ENCODE assay signal across 9 cellular contexts in genomic region chr19:18478545-18479311, GRCh38. TPM values are rescaled to one million over a fixed set of nuclear protein-coding genes. Genes with fewer than 3 reads are reported as not detected.
DNase-seq lines count a peak whose midpoint lies in the region; ATAC-seq and TF ChIP-seq lines count a peak whose summit lies in the region.
"Had no signal": no experiment of that assay in that cellular context is flagged by ENCODE, and none has a peak within 500 bp of the region (broad histone marks: within the 10 kb centered on the region; RNA-seq: fewer than 3 reads in every experiment).

No MANE protein-coding gene starts in this region.

- peak overlapping the region; percentile 60 to 63 for H3K27ac ChIP-seq in SK-N-SH (ENCODE audit: low read depth in 2 of 2, low read length in 1 of 2)
- H3K27ac ChIP-seq: 22Rv1 had no signal

- H3K79me2 ChIP-seq in SK-N-SH (ENCODE audit: insufficient read depth) = peaks cover 96% of the 10 kb centered on the region

- H3F3A ChIP-seq in SK-N-SH (replicated peaks; ENCODE audit: insufficient read depth) = peaks cover 4% of the 10 kb centered on the region

- H3K9me3 ChIP-seq in SK-N-SH (no peaks in the 10 kb centered on the region), iPS-15b (ENCODE audit: control insufficient read depth, insufficient read depth, low read length) (no peaks in the 10 kb centered on the region)

- DNase-seq in DMS 273 (lab: John Stamatoyannopoulos, UW; ENCODE audit: unreplicated experiment) (peak; percentile 65), DMS 273 treated with DMSO at 0.1 percent for 48 hours (lab: John Stamatoyannopoulos, UW) (no peak), SK-N-SH (peak; percentile 70), amniotic epithelial cell (ENCODE audit: low read depth) (peak; percentile 91), iPS-NIHi11 (ENCODE audit: low spot score) (no peak)
- DNase-seq in stimulated activated CD4-positive, alpha-beta T cell treated with anti-CD3 and anti-CD28 coated beads, Interleukin-1b, Interleukin-23, amount 100 ng/mL, for 4 hours (ENCODE audit: low read depth in 2 of 2) = peak; percentile 19 to 37

- no peaks in the 10 kb centered on the region for H3K9me2 ChIP-seq in SK-N-SH

- peak overlapping the region; percentile 5; the same call in 1 of the 2 replicates for H2AFZ ChIP-seq in SK-N-SH (ENCODE audit: low read depth)

- H3K9ac ChIP-seq in SK-N-SH (peak overlapping the region; percentile 40; the same call in 1 of the 2 replicates), iPS-15b (ENCODE audit: low read depth, low read length) (peak overlapping the region; percentile 12)

- TF ChIP-seq RAD21 in SK-N-SH (IDR thresholded peaks at IDR 0.05; ENCODE audit: low read length) = no peak

- no peaks in the 10 kb centered on the region for H3K27me3 ChIP-seq in SK-N-SH (ENCODE audit: insufficient read depth)
- H3K27me3 ChIP-seq in iPS-15b (ENCODE audit: control insufficient read depth, insufficient read depth, low read length) = no peaks in the 10 kb centered on the region

- POLR2A ChIA-PET in SK-N-SH (lab: Yijun Ruan, JAX) = interaction anchor here (0.7 kb wide), 1 partner anchor 352 kb away, joined by 3 read pairs; no protein-coding TSS in a partner anchor

- TF ChIP-seq EP300 in SK-N-SH (IDR thresholded peaks at IDR 0.05; ENCODE audit: borderline replicate concordance in 1 of 2, low read depth in 1 of 2, low read length in 1 of 2) = no peak

- CTCF ChIA-PET in SK-N-SH (lab: Yijun Ruan, JAX) = interaction anchor here (1.0 to 6.1 kb wide), 7 partner anchors 9 to 207 kb away, joined by 4 to 56 read pairs (median 4); no protein-coding TSS in a partner anchor

- H4K20me1 ChIP-seq in SK-N-SH (ENCODE audit: insufficient read depth) = peaks cover 21% of the 10 kb centered on the region; the same call in 1 of the 2 replicates

- no peaks in the 10 kb centered on the region for H3K36me3 ChIP-seq in SK-N-SH (replicated peaks in 1 of 2; ENCODE audit: control insufficient read depth in 1 of 2, insufficient read depth in 2 of 2, low read length in 1 of 2)
- peaks cover 6% of the 10 kb centered on the region for H3K36me3 ChIP-seq in iPS-15b (ENCODE audit: control insufficient read depth, insufficient read depth, low read length)

- H3K4me2 ChIP-seq in SK-N-SH = no peak overlapping the region; the same call in 1 of the 2 replicates

- no peak for TF ChIP-seq CTCF in SK-N-SH (IDR thresholded peaks at IDR 0.05)

- ATAC-seq in HG03108 (IDR thresholded peaks at IDR 0.05; ENCODE audit: unreplicated experiment) = peak; percentile 84

- H3K4me1 ChIP-seq in SK-N-SH (ENCODE audit: control insufficient read depth in 1 of 2, insufficient read depth in 2 of 2, low read depth in 1 of 2, low read length in 1 of 2) = peaks cover 21 to 28% of the 10 kb centered on the region in 2 experiments; a peak in 2 of 4 replicates
- H3K4me1 ChIP-seq in iPS-15b (ENCODE audit: control insufficient read depth, insufficient read depth, low read length) = no peaks in the 10 kb centered on the region

- WGBS in SK-N-SH (ENCODE audit: low lambda C conversion rate) = 64% methylated on average over 6 of the region's 17 CpGs

- H3K4me3 ChIP-seq in SK-N-SH (ENCODE audit: low read depth in 2 of 2, low read length in 1 of 2) = no peak overlapping the region
- H3K4me3 ChIP-seq in iPS-15b (ENCODE audit: low read depth, low read length) = no peak overlapping the region

TF ChIP-seq in SK-N-SH, 30 proteins besides CTCF, POLR2A, EP300 and RAD21:
- TF ChIP-seq ELF1 (IDR thresholded peaks at IDR 0.05) = peak; percentile 85
- TF ChIP-seq MXI1 (IDR thresholded peaks at IDR 0.05; ENCODE audit: low read depth, low read length) = no peak
- no peak for TF ChIP-seq RXRA (IDR thresholded peaks at IDR 0.05; ENCODE audit: borderline replicate concordance, low read depth)
- TF ChIP-seq FOXJ3 (CRISPR knock-in tag; IDR thresholded peaks at IDR 0.05) = no peak
- TF ChIP-seq NFIC (IDR thresholded peaks at IDR 0.05; ENCODE audit: borderline replicate concordance) = no peak
- TF ChIP-seq GABPA (IDR thresholded peaks at IDR 0.05; ENCODE audit: low read depth) = peak; percentile 74
- TF ChIP-seq USF1 (IDR thresholded peaks at IDR 0.05; ENCODE audit: borderline replicate concordance, low read depth) = no peak
- no peak for TF ChIP-seq USF2 (IDR thresholded peaks at IDR 0.05; ENCODE audit: borderline replicate concordance, low read depth, low read length)
- TF ChIP-seq MAX (IDR thresholded peaks at IDR 0.05; ENCODE audit: low read depth) = peak; percentile 67
- TF ChIP-seq ZBTB33 (IDR thresholded peaks at IDR 0.05; ENCODE audit: borderline replicate concordance, low read depth) = no peak
- no peak for TF ChIP-seq FOSL2 (IDR thresholded peaks at IDR 0.05; ENCODE audit: borderline replicate concordance, low read depth)

RNA-seq across cellular contexts. Expression of gene ISYNA1, which starts 40.8 kb away (rescaled TPM):
- polyA plus RNA-seq in SK-N-SH (2012; rRNA removed) = 48.0 and 49.4 TPM in 2 replicates
- polyA plus RNA-seq in SK-N-SH (2012; cell fraction: cytosol; rRNA removed) = 10.9 and 17.3 TPM in 2 replicates
- 216 and 280 TPM in 2 replicates for polyA plus RNA-seq in SK-N-SH (2012; cell fraction: nucleus; rRNA removed)

RNA-seq across cellular contexts. Expression of gene ELL, which starts 43.1 kb away (rescaled TPM):
- 3.6 and 7.4 TPM in 2 replicates for polyA plus RNA-seq in SK-N-SH (2012; rRNA removed)
- polyA plus RNA-seq in SK-N-SH (2012; cell fraction: cytosol; rRNA removed) = 2.6 and 4.0 TPM in 2 replicates
- 13.5 and 16.6 TPM in 2 replicates for polyA plus RNA-seq in SK-N-SH (2012; cell fraction: nucleus; rRNA removed)

RNA-seq across cellular contexts. Expression of gene SSBP4, which starts 59.5 kb away (rescaled TPM):
- 22.5 and 24.9 TPM in 2 replicates for polyA plus RNA-seq in SK-N-SH (2012; rRNA removed)
- polyA plus RNA-seq in SK-N-SH (2012; cell fraction: cytosol; rRNA removed) = 12.4 and 23.4 TPM in 2 replicates
- 89.0 and 178 TPM in 2 replicates for polyA plus RNA-seq in SK-N-SH (2012; cell fraction: nucleus; rRNA removed)

Comparison
In these comparisons a context has a peak if more than half of its experiments do, and no peak if none do; other contexts are left out.
1. DNase-seq: peak in DMS 273 (single experiment), SK-N-SH (single experiment), amniotic epithelial cell (single experiment) and stimulated activated CD4-positive, alpha-beta T cell treated with anti-CD3 and anti-CD28 coated beads, Interleukin-1b, Interleukin-23, amount 100 ng/mL, for 4 hours (2 of 2); none in DMS 273 treated with DMSO at 0.1 percent for 48 hours (single experiment) and iPS-NIHi11 (single experiment).